In the genomic region with DNA sequence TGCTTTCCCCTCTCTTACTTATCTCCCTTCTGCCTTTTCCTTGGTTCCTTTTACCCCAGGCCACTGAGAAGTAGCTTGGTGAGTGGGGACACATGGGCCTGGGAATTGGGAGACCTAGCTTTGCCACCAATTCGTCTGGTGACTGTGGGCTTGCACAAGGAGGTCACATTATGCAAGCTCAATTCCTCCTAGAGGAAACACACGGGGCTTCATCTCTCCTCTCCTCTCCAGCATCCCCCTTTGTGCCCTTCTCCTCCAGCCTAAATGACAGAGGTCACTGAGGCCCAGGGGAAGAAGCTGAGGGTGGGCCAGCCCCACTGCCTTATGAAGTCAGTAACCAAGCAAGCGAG, we compare ENCODE assay signal across 2 cellular contexts.
TF ChIP-seq lines count a peak whose summit lies in the region.

No MANE protein-coding gene starts in this region.

TF ChIP-seq in SK-N-SH, 30 proteins besides CTCF, POLR2A, EP300 and RAD21 (continued from another document):
- TF ChIP-seq, protein P1, sequence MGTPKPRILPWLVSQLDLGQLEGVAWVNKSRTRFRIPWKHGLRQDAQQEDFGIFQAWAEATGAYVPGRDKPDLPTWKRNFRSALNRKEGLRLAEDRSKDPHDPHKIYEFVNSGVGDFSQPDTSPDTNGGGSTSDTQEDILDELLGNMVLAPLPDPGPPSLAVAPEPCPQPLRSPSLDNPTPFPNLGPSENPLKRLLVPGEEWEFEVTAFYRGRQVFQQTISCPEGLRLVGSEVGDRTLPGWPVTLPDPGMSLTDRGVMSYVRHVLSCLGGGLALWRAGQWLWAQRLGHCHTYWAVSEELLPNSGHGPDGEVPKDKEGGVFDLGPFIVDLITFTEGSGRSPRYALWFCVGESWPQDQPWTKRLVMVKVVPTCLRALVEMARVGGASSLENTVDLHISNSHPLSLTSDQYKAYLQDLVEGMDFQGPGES (IDR thresholded peaks at IDR 0.05; ENCODE audit: low read depth, low read length): no peak
- no peak for TF ChIP-seq TAF1 (IDR thresholded peaks at IDR 0.05; ENCODE audit: borderline replicate concordance, low read depth, low read length)
- no peak for TF ChIP-seq RXRA (IDR thresholded peaks at IDR 0.05; ENCODE audit: borderline replicate concordance, low read depth)
- no peak for TF ChIP-seq POLR2AphosphoS5 (IDR thresholded peaks at IDR 0.05; ENCODE audit: low read depth, low read length)
- no peak for TF ChIP-seq MAX (IDR thresholded peaks at IDR 0.05; ENCODE audit: low read depth)
- no peak for TF ChIP-seq NRF1 (IDR thresholded peaks at IDR 0.05; ENCODE audit: low read depth, low read length)
- TF ChIP-seq TEAD4 (IDR thresholded peaks at IDR 0.05; ENCODE audit: borderline replicate concordance, insufficient read depth): no peak
TF ChIP-seq in SK-N-SH: peak in this region for 0.

TF ChIP-seq in SK-N-SH treated with all-trans-retinoic acid at 6 μM for 48 hours, 23 proteins besides CTCF, POLR2A, EP300 and RAD21 (continued from another document):
- no peak for TF ChIP-seq TCF4 (CRISPR knock-in tag; IDR thresholded peaks at IDR 0.05; ENCODE audit: borderline replicate concordance)
- TF ChIP-seq ZC3H10 (CRISPR knock-in tag; IDR thresholded peaks at IDR 0.05): no peak
- no peak for TF ChIP-seq CSRNP3 (CRISPR knock-in tag; IDR thresholded peaks at IDR 0.05)
- no peak for TF ChIP-seq OSR1 (CRISPR knock-in tag; IDR thresholded peaks at IDR 0.05)
- TF ChIP-seq CSDC2 (CRISPR knock-in tag; IDR thresholded peaks at IDR 0.05): no peak
- TF ChIP-seq, protein P2, sequence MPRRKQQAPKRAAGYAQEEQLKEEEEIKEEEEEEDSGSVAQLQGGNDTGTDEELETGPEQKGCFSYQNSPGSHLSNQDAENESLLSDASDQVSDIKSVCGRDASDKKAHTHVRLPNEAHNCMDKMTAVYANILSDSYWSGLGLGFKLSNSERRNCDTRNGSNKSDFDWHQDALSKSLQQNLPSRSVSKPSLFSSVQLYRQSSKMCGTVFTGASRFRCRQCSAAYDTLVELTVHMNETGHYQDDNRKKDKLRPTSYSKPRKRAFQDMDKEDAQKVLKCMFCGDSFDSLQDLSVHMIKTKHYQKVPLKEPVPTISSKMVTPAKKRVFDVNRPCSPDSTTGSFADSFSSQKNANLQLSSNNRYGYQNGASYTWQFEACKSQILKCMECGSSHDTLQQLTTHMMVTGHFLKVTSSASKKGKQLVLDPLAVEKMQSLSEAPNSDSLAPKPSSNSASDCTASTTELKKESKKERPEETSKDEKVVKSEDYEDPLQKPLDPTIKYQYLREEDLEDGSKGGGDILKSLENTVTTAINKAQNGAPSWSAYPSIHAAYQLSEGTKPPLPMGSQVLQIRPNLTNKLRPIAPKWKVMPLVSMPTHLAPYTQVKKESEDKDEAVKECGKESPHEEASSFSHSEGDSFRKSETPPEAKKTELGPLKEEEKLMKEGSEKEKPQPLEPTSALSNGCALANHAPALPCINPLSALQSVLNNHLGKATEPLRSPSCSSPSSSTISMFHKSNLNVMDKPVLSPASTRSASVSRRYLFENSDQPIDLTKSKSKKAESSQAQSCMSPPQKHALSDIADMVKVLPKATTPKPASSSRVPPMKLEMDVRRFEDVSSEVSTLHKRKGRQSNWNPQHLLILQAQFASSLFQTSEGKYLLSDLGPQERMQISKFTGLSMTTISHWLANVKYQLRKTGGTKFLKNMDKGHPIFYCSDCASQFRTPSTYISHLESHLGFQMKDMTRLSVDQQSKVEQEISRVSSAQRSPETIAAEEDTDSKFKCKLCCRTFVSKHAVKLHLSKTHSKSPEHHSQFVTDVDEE (CRISPR knock-in tag; IDR thresholded peaks at IDR 0.05): no peak
- no peak for TF ChIP-seq BACH2 (CRISPR knock-in tag; IDR thresholded peaks at IDR 0.05; ENCODE audit: borderline replicate concordance)
- TF ChIP-seq TOX (CRISPR knock-in tag; IDR thresholded peaks at IDR 0.05; ENCODE audit: borderline replicate concordance): no peak
- no peak for TF ChIP-seq SNAI2 (CRISPR knock-in tag; IDR thresholded peaks at IDR 0.05)
- no peak for TF ChIP-seq POU6F1 (CRISPR knock-in tag; IDR thresholded peaks at IDR 0.05; ENCODE audit: borderline replicate concordance, low read depth)
- TF ChIP-seq ZNF70 (CRISPR knock-in tag; IDR thresholded peaks at IDR 0.05): no peak
- no peak for TF ChIP-seq ZNF565 (CRISPR knock-in tag; conservative IDR thresholded peaks at IDR 0.05; ENCODE audit: low read depth)
- TF ChIP-seq ESRRG (CRISPR knock-in tag; IDR thresholded peaks at IDR 0.05): no peak
- TF ChIP-seq ZFP3 (CRISPR knock-in tag; IDR thresholded peaks at IDR 0.05): no peak
- no peak for TF ChIP-seq ARNTL (CRISPR knock-in tag; IDR thresholded peaks at IDR 0.05; ENCODE audit: borderline replicate concordance, low read depth)
- no peak for TF ChIP-seq ZNF8 (CRISPR knock-in tag; IDR thresholded peaks at IDR 0.05)
- TF ChIP-seq GLIS3 (CRISPR knock-in tag; IDR thresholded peaks at IDR 0.05): no peak
- no peak for TF ChIP-seq ISL1 (CRISPR knock-in tag; IDR thresholded peaks at IDR 0.05)
- no peak for TF ChIP-seq RARB (CRISPR knock-in tag; IDR thresholded peaks at IDR 0.05)
TF ChIP-seq in SK-N-SH treated with all-trans-retinoic acid at 6 μM for 48 hours: peak in this region for 0.
